Comparison of ENCODE assay signal across 8 cellular contexts in genomic region chr3:138417559-138417982, GRCh38. TPM values are rescaled to one million over a fixed set of nuclear protein-coding genes. Genes with fewer than 3 reads are reported as not detected.
DNase-seq lines count a peak whose midpoint lies in the region; ATAC-seq, FAIRE-seq and TF ChIP-seq lines count a peak whose summit lies in the region.

No MANE protein-coding gene starts in this region.

- H3K4me1 ChIP-seq in body of pancreas, result no peaks in the 10 kb centered on the region
- peaks cover 0 to 7% (median 2%) of the 10 kb centered on the region in 6 donors for H3K4me1 ChIP-seq in spleen

- H3K9me3 ChIP-seq in body of pancreas, result no peaks in the 10 kb centered on the region
- H3K9me3 ChIP-seq in spleen, result peaks cover 0 to 2% (median 0%) of the 10 kb centered on the region in 8 donors

- TF ChIP-seq POLR2A in body of pancreas (IDR thresholded peaks at IDR 0.05) (no peak), spleen (IDR thresholded peaks at IDR 0.05) (no peak)

- ATAC-seq in HG02938 (IDR thresholded peaks at IDR 0.05; ENCODE audit: unreplicated experiment), result peak; percentile 77
- peak; percentile 96 for ATAC-seq in body of pancreas

- FAIRE-seq in TTC549 (lab: Jason Lieb, UNC), result peak; percentile 81

- no peaks in the 10 kb centered on the region for H3K36me3 ChIP-seq in body of pancreas (replicated peaks in 1 of 2; ENCODE audit: insufficient read depth in 1 of 2, low read depth in 2 of 2)
- no peaks in the 10 kb centered on the region for H3K36me3 ChIP-seq in spleen

- WGBS in body of pancreas, 2 donors, result 1 to 22% methylated on average over 5 to 6 of the region's 7 CpGs
- WGBS in spleen, 5 donors, result 14 to 31% (median 15%) methylated on average over 4 to 7 of the region's 7 CpGs

- DNase-seq in NCI-H1436 (lab: John Stamatoyannopoulos, UW) (peak; percentile 79), NCI-H1436 treated with DMSO at 0.1 percent for 48 hours (lab: John Stamatoyannopoulos, UW) (no peak), NCI-H2107 (lab: John Stamatoyannopoulos, UW) (peak; percentile 89), body of pancreas (peak; percentile 85 to 88 (median 87)), iPS-NIHi11 (ENCODE audit: low spot score) (peak; percentile 89), spleen (no peak)

- H3K27ac ChIP-seq in body of pancreas, result no peak overlapping the region
- no peak overlapping the region for H3K27ac ChIP-seq in spleen

- no peak overlapping the region for H3K4me3 ChIP-seq in body of pancreas
- no peak overlapping the region for H3K4me3 ChIP-seq in spleen

- intact Hi-C loops in body of pancreas (cut with DNase I) (loop anchor here (5.0 kb wide), 1 partner anchor 510 kb away; no protein-coding TSS in a partner anchor), spleen (cut with DNase I; ENCODE audit: low total_unique reads) (loop anchor here (5.0 kb wide), 2 partner anchors 85 to 505 kb away; no protein-coding TSS in a partner anchor)

- H3K27me3 ChIP-seq in body of pancreas (no peaks in the 10 kb centered on the region), spleen (replicated peaks in 1 of 7) (peaks cover 0 to 32% (median 0%) of the 10 kb centered on the region in 7 donors)

- TF ChIP-seq CTCF in body of pancreas (IDR thresholded peaks at IDR 0.05) (peak; percentile 80 to 94 (median 90)), spleen (IDR thresholded peaks at IDR 0.05 in 8 of 11, conservative IDR thresholded peaks at IDR 0.05 in 3 of 11) (peak; percentile 59 to 92 (median 85))

RNA-seq across cellular contexts. Expression of gene ESYT3, which starts 16.8 kb away (rescaled TPM):
- total RNA-seq in body of pancreas, result 1 to 10 TPM; 2.0 to 6.0 TPM
- total RNA-seq in spleen, result not detected
- under 1 TPM in 1 of 3 donors, not detected in 2; 0.02 TPM for polyA plus RNA-seq in spleen

Comparison
In these comparisons a context has a peak if more than half of its experiments do, and no peak if none do; other contexts are left out.
1. DNase-seq: peak in NCI-H1436 (single experiment), NCI-H2107 (single experiment), body of pancreas (4 of 4) and iPS-NIHi11 (single experiment); none in NCI-H1436 treated with DMSO at 0.1 percent for 48 hours (single experiment) and spleen (single experiment).